ENCODE assay signal across 22 cellular contexts in the genomic region with DNA sequence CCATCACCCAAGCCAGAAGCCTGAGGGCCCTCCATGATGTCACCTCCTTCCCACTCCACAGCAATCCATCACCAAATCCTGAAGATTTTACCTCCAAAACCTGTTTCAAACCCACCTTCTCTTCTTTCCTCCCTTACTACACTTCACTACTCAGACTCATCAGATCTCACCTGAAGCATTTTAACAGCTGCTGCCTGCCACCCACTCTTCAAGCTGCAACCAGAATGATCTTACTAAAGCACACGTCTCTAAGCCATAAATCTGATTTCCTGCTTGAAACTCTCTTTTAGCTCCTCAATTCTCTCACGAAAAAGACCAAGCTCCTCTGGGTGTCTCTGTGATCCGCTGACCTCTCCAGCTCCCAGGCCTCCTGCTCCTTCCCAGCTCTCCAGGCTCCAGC.
"Had no signal": no experiment of that assay in that cellular context is flagged by ENCODE, and none has a peak within 500 bp of the region (broad histone marks: within the 10 kb centered on the region; RNA-seq: fewer than 3 reads in every experiment).

No MANE protein-coding gene starts in this region.

- ATAC-seq: lower lobe of right lung; naive thymus-derived CD4-positive, alpha-beta T cell; stimulated activated naive B cell treated with anti-CD40 and anti-IgM and Interleukin-4, amounts not matched to agents 10 μg/mL and 1 μg/mL and 100 μg/mL, for 72 hours; stimulated activated naive CD8-positive, alpha-beta T cell treated with anti-CD3 and anti-CD28 coated beads, Interleukin-15, amount 100 ng/mL, for 72 hours; upper lobe of right lung had no signal

- H3K4me1 ChIP-seq: esophagus squamous epithelium, lower lobe of right lung, neural progenitor cell, sigmoid colon, testis, vagina had no signal

- H3K27me3 ChIP-seq: esophagus squamous epithelium, neural progenitor cell, ovary, right atrium auricular region, sigmoid colon, testis, tibial nerve, upper lobe of right lung, vagina had no signal

- H3K27ac ChIP-seq: epithelial cell of prostate, esophagus squamous epithelium, left ventricle myocardium inferior, lower lobe of right lung, neural progenitor cell, ovary, right atrium auricular region, sigmoid colon, skin epidermis, testis, tibial nerve, upper lobe of right lung, vagina had no signal

- H3K9me3 Mint-ChIP-seq: immature natural killer cell; memory B cell; neural progenitor cell; stimulated activated naive B cell treated with anti-CD40 and anti-IgM and Interleukin-4, amounts not matched to agents 10 μg/mL and 1 μg/mL and 100 μg/mL, for 72 hours had no signal

- H3K27me3 Mint-ChIP-seq: memory B cell; stimulated activated naive B cell treated with anti-CD40 and anti-IgM and Interleukin-4, amounts not matched to agents 10 μg/mL and 1 μg/mL and 100 μg/mL, for 72 hours; stimulated activated naive CD8-positive, alpha-beta T cell treated with anti-CD3 and anti-CD28 coated beads, Interleukin-15, amount 100 ng/mL, for 72 hours had no signal

- H3K4me3 Mint-ChIP-seq: immature natural killer cell; memory B cell; neural progenitor cell; stimulated activated naive B cell treated with anti-CD40 and anti-IgM and Interleukin-4, amounts not matched to agents 10 μg/mL and 1 μg/mL and 100 μg/mL, for 72 hours; stimulated activated naive CD8-positive, alpha-beta T cell treated with anti-CD3 and anti-CD28 coated beads, Interleukin-15, amount 100 ng/mL, for 72 hours had no signal

- DNase-seq: effector memory CD4-positive, alpha-beta T cell; esophagus squamous epithelium; foreskin fibroblast; immature natural killer cell; left ventricle myocardium inferior; lower lobe of right lung; naive thymus-derived CD4-positive, alpha-beta T cell; ovary; sigmoid colon; stimulated activated CD4-positive, alpha-beta T cell treated with anti-CD3 and anti-CD28 coated beads, Interleukin-2, amount 100 ng/mL, for 24 hours; stimulated activated CD4-positive, alpha-beta T cell treated with anti-CD3 and anti-CD28 coated beads, Interleukin-4, amount 100 ng/mL, for 4 hours; stimulated activated naive B cell treated with anti-CD40 and anti-IgM and Interleukin-4, amounts not matched to agents 10 μg/mL and 1 μg/mL and 100 μg/mL, for 72 hours; stimulated activated naive CD8-positive, alpha-beta T cell treated with anti-CD3 and anti-CD28 coated beads, Interleukin-15, amount 100 ng/mL, for 72 hours; testis; upper lobe of right lung had no signal

- H3K27ac Mint-ChIP-seq: memory B cell; neural progenitor cell; stimulated activated naive B cell treated with anti-CD40 and anti-IgM and Interleukin-4, amounts not matched to agents 10 μg/mL and 1 μg/mL and 100 μg/mL, for 72 hours; stimulated activated naive CD8-positive, alpha-beta T cell treated with anti-CD3 and anti-CD28 coated beads, Interleukin-15, amount 100 ng/mL, for 72 hours had no signal
